Comparison of ENCODE assay signal across 8 cellular contexts in genomic region chr20:31869942-31870702, GRCh38. TPM values are rescaled to one million over a fixed set of nuclear protein-coding genes. Genes with fewer than 3 reads are reported as not detected.
DNase-seq lines count a peak whose midpoint lies in the region; ATAC-seq and TF ChIP-seq lines count a peak whose summit lies in the region.

DUSP15 (minus strand) TSS chr20:31870527; CDS start chr20:31870337, 190 bp downstream.
TTLL9 (plus strand) TSS chr20:31870634; CDS start chr20:31871127, 493 bp downstream.

- H3K27ac ChIP-seq in CD8-positive, alpha-beta memory T cell (ENCODE audit: low read depth, low read length): no peak within 1 kb of the TSS
- H3K27ac ChIP-seq in HUES48 (ENCODE audit: low read depth, low read length): no peak within 1 kb of the TSS
- H3K27ac ChIP-seq in psoas muscle: no peak within 1 kb of the TSS

- POLR2A ChIA-PET in CD8-positive, alpha-beta memory T cell (lab: Charles Lee): no interaction called here

- TF ChIP-seq CTCF in psoas muscle (IDR thresholded peaks at IDR 0.05): no peak

- WGBS in psoas muscle, 3 donors: 0 to 1% (median 1%) methylated on average over 33 to 79 of the region's 79 CpGs

- ATAC-seq in psoas muscle (peak; percentile 60 to 76 (median 68)), HG03045 (IDR thresholded peaks at IDR 0.05; ENCODE audit: unreplicated experiment) (no peak), HG02763 (IDR thresholded peaks at IDR 0.05; ENCODE audit: unreplicated experiment) (no peak), GM21737 (IDR thresholded peaks at IDR 0.05; ENCODE audit: unreplicated experiment) (no peak)

- H3K4me3 ChIP-seq in CD8-positive, alpha-beta memory T cell (ENCODE audit: low read length): peak within 1 kb of the TSS; percentile 32
- H3K4me3 ChIP-seq in HUES48 (ENCODE audit: low read depth, low read length) (peak within 1 kb of the TSS; percentile 85), psoas muscle (peak within 1 kb of the TSS; percentile 71)

- DNase-seq in CD8-positive, alpha-beta memory T cell: peak in 1 of 5 donors; percentile 17
- peak in 49 of 56 donors; percentile 15 to 85 (median 68) for DNase-seq in amygdala (lab: John Stamatoyannopoulos, UW)
- peak in 47 of 51 donors; percentile 36 to 92 (median 73) for DNase-seq in hypothalamus (lab: John Stamatoyannopoulos, UW)
- peak in 1 of 2 donors; percentile 60 for DNase-seq in psoas muscle

- intact Hi-C loops in psoas muscle (cut with DNase I): no loop called here

- H3K36me3 ChIP-seq in CD8-positive, alpha-beta memory T cell (ENCODE audit: insufficient read depth, low read length): no peaks in the 10 kb centered on the region
- H3K36me3 ChIP-seq in HUES48 (ENCODE audit: control insufficient read depth, insufficient read depth, low read length) (no peaks in the 10 kb centered on the region), psoas muscle (ENCODE audit: insufficient read depth in 1 of 2, low read depth in 1 of 2) (no peaks in the 10 kb centered on the region)

- H3K27ac Mint-ChIP-seq in CD8-positive, alpha-beta memory T cell: peak within 1 kb of the TSS in 5 of 8 donors; percentile 16 to 82 (median 61)

- peaks cover 0 to 3% (median 0%) of the 10 kb centered on the region in 5 donors for H3K9me3 Mint-ChIP-seq in CD8-positive, alpha-beta memory T cell

- H3K27me3 Mint-ChIP-seq in CD8-positive, alpha-beta memory T cell: peaks cover 36 to 43% of the 10 kb centered on the region in 2 donors

- CTCF ChIA-PET in CD8-positive, alpha-beta memory T cell (lab: Charles Lee): interaction anchor here (1.4 kb wide), 1 partner anchor 82 kb away, joined by 3 read pairs; the partner anchor contains the start of gene PDRG1

- H3K4me1 Mint-ChIP-seq in CD8-positive, alpha-beta memory T cell: peaks cover 9 to 15% (median 14%) of the 10 kb centered on the region in 3 donors

- no peak within 1 kb of the TSS; the same call in 1 of the 2 replicates for H3K9ac ChIP-seq in HUES48 (ENCODE audit: low read depth, low read length)

- no peaks in the 10 kb centered on the region for H3K9me3 ChIP-seq in CD8-positive, alpha-beta memory T cell (ENCODE audit: low read length)
- H3K9me3 ChIP-seq in HUES48 (ENCODE audit: control insufficient read depth, insufficient read depth, low read length) (no peaks in the 10 kb centered on the region), psoas muscle (no peaks in the 10 kb centered on the region)

- H3K27me3 ChIP-seq in CD8-positive, alpha-beta memory T cell (ENCODE audit: insufficient read depth, low read length, poor library complexity, severe bottlenecking): peaks cover 24% of the 10 kb centered on the region
- H3K27me3 ChIP-seq in HUES48 (ENCODE audit: control insufficient read depth, insufficient read depth, low read length) (peaks cover 39% of the 10 kb centered on the region), psoas muscle (ENCODE audit: insufficient read depth in 3 of 3, low read length in 2 of 3) (peaks cover 0 to 34% (median 12%) of the 10 kb centered on the region in 3 donors)

- peaks cover 11% of the 10 kb centered on the region for H3K4me1 ChIP-seq in CD8-positive, alpha-beta memory T cell (ENCODE audit: insufficient read depth, low read length)
- H3K4me1 ChIP-seq in HUES48 (ENCODE audit: control insufficient read depth, insufficient read depth, low read length) (no peaks in the 10 kb centered on the region), psoas muscle (peaks cover 4% of the 10 kb centered on the region)

- H3K36me3 Mint-ChIP-seq in CD8-positive, alpha-beta memory T cell: peaks cover 0 to 2% (median 0%) of the 10 kb centered on the region in 3 donors

- H3K4me3 Mint-ChIP-seq in CD8-positive, alpha-beta memory T cell: peak within 1 kb of the TSS; percentile 77 to 91 (median 88)

RNA-seq across cellular contexts. Expression of gene DUSP15, which starts in this region (rescaled TPM):
- not detected for total RNA-seq in CD8-positive, alpha-beta memory T cell
- polyA plus RNA-seq in CD8-positive, alpha-beta memory T cell: not detected
- total RNA-seq in psoas muscle: under 1 TPM in 1 of 4 donors, not detected in 3; 0.51 TPM
- polyA plus RNA-seq in psoas muscle: under 1 TPM; 0.04 to 0.22 (median 0.17) TPM

RNA-seq across cellular contexts. Expression of gene TTLL9, which starts in this region (rescaled TPM):
- not detected for total RNA-seq in CD8-positive, alpha-beta memory T cell
- not detected for polyA plus RNA-seq in CD8-positive, alpha-beta memory T cell
- total RNA-seq in psoas muscle: not detected
- under 1 TPM in 1 of 3 donors, not detected in 2; 0.01 TPM for polyA plus RNA-seq in psoas muscle

Comparison
In these comparisons a context has a peak if more than half of its experiments do, and no peak if none do; other contexts are left out.
1. Peak in ATAC-seq and H3K4me3 ChIP-seq in psoas muscle; RNA of the genes that start here not detected or under 1 TPM.
2. H3K4me3 ChIP-seq: peak in every context shown above with its lines; median percentile 85 in HUES48; 71 in psoas muscle; 32 in CD8-positive, alpha-beta memory T cell.